ENCODE assay signal across 1 cellular context in the genomic region with DNA sequence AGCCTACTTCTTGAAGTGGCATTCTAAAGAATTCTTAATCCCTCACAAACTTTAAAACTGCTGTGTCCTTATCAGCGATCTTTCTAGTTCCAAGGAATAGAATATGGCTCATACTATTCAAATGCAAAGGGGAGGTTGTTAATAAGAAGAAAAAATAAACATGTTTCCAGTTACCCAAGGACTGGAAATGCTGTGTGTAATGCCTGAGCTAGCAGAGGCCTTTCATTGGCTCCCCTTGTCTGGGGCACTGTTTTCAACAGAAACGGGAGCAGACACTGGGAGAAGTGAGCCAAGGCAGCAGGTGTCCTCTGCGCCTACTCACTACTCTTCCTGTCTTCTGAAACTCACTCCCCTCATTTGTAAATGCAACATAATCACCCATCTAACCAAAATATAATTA.
TF ChIP-seq lines count a peak whose summit lies in the region.

No MANE protein-coding gene starts in this region.

TF ChIP-seq in GM23338, 12 proteins besides CTCF, POLR2A, EP300 and RAD21 (continued from another document):
- TF ChIP-seq, protein P1, sequence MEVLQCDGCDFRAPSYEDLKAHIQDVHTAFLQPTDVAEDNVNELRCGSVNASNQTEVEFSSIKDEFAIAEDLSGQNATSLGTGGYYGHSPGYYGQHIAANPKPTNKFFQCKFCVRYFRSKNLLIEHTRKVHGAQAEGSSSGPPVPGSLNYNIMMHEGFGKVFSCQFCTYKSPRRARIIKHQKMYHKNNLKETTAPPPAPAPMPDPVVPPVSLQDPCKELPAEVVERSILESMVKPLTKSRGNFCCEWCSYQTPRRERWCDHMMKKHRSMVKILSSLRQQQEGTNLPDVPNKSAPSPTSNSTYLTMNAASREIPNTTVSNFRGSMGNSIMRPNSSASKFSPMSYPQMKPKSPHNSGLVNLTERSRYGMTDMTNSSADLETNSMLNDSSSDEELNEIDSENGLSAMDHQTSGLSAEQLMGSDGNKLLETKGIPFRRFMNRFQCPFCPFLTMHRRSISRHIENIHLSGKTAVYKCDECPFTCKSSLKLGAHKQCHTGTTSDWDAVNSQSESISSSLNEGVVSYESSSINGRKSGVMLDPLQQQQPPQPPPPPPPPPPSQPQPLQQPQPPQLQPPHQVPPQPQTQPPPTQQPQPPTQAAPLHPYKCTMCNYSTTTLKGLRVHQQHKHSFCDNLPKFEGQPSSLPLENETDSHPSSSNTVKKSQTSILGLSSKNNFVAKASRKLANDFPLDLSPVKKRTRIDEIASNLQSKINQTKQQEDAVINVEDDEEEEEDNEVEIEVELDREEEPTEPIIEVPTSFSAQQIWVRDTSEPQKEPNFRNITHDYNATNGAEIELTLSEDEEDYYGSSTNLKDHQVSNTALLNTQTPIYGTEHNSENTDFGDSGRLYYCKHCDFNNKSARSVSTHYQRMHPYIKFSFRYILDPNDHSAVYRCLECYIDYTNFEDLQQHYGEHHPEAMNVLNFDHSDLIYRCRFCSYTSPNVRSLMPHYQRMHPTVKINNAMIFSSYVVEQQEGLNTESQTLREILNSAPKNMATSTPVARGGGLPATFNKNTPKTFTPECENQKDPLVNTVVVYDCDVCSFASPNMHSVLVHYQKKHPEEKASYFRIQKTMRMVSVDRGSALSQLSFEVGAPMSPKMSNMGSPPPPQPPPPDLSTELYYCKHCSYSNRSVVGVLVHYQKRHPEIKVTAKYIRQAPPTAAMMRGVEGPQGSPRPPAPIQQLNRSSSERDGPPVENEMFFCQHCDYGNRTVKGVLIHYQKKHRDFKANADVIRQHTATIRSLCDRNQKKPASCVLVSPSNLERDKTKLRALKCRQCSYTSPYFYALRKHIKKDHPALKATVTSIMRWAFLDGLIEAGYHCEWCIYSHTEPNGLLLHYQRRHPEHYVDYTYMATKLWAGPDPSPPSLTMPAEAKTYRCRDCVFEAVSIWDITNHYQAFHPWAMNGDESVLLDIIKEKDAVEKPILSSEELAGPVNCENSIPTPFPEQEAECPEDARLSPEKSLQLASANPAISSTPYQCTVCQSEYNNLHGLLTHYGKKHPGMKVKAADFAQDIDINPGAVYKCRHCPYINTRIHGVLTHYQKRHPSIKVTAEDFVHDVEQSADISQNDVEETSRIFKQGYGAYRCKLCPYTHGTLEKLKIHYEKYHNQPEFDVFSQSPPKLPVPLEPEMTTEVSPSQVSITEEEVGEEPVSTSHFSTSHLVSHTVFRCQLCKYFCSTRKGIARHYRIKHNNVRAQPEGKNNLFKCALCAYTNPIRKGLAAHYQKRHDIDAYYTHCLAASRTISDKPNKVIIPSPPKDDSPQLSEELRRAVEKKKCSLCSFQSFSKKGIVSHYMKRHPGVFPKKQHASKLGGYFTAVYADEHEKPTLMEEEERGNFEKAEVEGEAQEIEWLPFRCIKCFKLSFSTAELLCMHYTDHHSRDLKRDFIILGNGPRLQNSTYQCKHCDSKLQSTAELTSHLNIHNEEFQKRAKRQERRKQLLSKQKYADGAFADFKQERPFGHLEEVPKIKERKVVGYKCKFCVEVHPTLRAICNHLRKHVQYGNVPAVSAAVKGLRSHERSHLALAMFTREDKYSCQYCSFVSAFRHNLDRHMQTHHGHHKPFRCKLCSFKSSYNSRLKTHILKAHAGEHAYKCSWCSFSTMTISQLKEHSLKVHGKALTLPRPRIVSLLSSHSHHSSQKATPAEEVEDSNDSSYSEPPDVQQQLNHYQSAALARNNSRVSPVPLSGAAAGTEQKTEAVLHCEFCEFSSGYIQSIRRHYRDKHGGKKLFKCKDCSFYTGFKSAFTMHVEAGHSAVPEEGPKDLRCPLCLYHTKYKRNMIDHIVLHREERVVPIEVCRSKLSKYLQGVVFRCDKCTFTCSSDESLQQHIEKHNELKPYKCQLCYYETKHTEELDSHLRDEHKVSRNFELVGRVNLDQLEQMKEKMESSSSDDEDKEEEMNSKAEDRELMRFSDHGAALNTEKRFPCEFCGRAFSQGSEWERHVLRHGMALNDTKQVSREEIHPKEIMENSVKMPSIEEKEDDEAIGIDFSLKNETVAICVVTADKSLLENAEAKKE (CRISPR knock-in tag; IDR thresholded peaks at IDR 0.05), result no peak
- TF ChIP-seq EZH2phosphoT487 (IDR thresholded peaks at IDR 0.05; ENCODE audit: unreplicated experiment), result no peak
- no peak for TF ChIP-seq EZH2 (IDR thresholded peaks at IDR 0.05; ENCODE audit: low read depth, unreplicated experiment)
- TF ChIP-seq CREB1 (CRISPR knock-in tag; IDR thresholded peaks at IDR 0.05; ENCODE audit: low read depth), result no peak
- TF ChIP-seq POLR2AphosphoS5 (IDR thresholded peaks at IDR 0.05; ENCODE audit: low read depth), result no peak
- TF ChIP-seq NANOG (IDR thresholded peaks at IDR 0.05; ENCODE audit: borderline replicate concordance), result no peak
